34 cellular contexts compared by ENCODE assay signal in genomic region chr2:102669401-102669800, GRCh38. TPM values are rescaled to one million over a fixed set of nuclear protein-coding genes. Genes with fewer than 3 reads are reported as not detected.
"Had no signal": no experiment of that assay in that cellular context is flagged by ENCODE, and none has a peak within 500 bp of the region (broad histone marks: within the 10 kb centered on the region; RNA-seq: fewer than 3 reads in every experiment).

No MANE protein-coding gene starts in this region.

- H3K4me3 Mint-ChIP-seq: activated CD4-positive, alpha-beta T cell treated with anti-CD3 and anti-CD28 coated beads, Interleukin-2, amount 10 ng/mL, durations not matched to agents 24 days and 14 days; activated CD8-positive, alpha-beta T cell treated with anti-CD3 and anti-CD28 coated beads, Interleukin-2, amount 10 ng/mL, durations not matched to agents 7 days and 5 days; activated naive CD4-positive, alpha-beta T cell treated with anti-CD3 and anti-CD28 coated beads for 36 hours; activated naive CD8-positive, alpha-beta T cell treated with anti-CD3 and anti-CD28 coated beads, Interleukin-2, amount 10 ng/mL, durations not matched to agents 7 days and 5 days; activated T-cell treated with anti-CD3 and anti-CD28 coated beads, Interleukin-2, amount 50 U/mL, for 24 hours had no signal

- DNase-seq: activated CD4-positive, alpha-beta T cell treated with anti-CD3 and anti-CD28 coated beads for 1 hour; activated CD4-positive, alpha-beta T cell treated with anti-CD3 and anti-CD28 coated beads, Interleukin-2, amount 10 ng/mL, durations not matched to agents 24 days and 14 days; activated CD4-positive, alpha-beta T cell treated with anti-CD3 and anti-CD28 coated beads, Interleukin-2, amount 50 U/mL, for 48 hours; activated CD4-positive, CD25-positive, alpha-beta regulatory T cell; activated CD8-positive, alpha-beta T cell treated with anti-CD3 and anti-CD28 coated beads, Interleukin-2, amount 10 ng/mL, durations not matched to agents 7 days and 5 days; activated gamma-delta T cell treated with Interleukin-2 at 50 U/mL for 16 hours; activated naive CD4-positive, alpha-beta T cell treated with anti-CD3 and anti-CD28 coated beads for 36 hours; activated naive CD8-positive, alpha-beta T cell treated with anti-CD3 and anti-CD28 coated beads, Interleukin-2, amount 10 ng/mL, durations not matched to agents 7 days and 5 days; activated T-cell treated with anti-CD3 and anti-CD28 coated beads, Interleukin-2, amount 50 U/mL, for 24 hours; adrenal gland; body of pancreas; Kasumi-1; KG1; MG63; NCI-H1048; NCI-H1105 treated with DMSO at 0.1 percent for 48 hours; NCI-H1436; NCI-H1694; NCI-H2029; NCI-H345; NCI-H524 treated with DMSO at 0.1 percent for 48 hours; PC-9; SIG-M5; SW 1271; T-helper 1 cell; T1000; WERI-Rb-1 had no signal

- H2AFZ ChIP-seq: PC-9 had no signal

- H3K27ac ChIP-seq: adrenal gland, body of pancreas, breast epithelium, PC-9, RWPE1, WERI-Rb-1 had no signal

- H3K4me3 ChIP-seq: adrenal gland, body of pancreas, breast epithelium, MG63, PC-9 had no signal

- FAIRE-seq: astrocyte, RCC 7860 had no signal

- H3K27me3 ChIP-seq: adrenal gland, body of pancreas, breast epithelium, MG63 had no signal

- ATAC-seq: activated CD8-positive, alpha-beta T cell treated with anti-CD3 and anti-CD28 coated beads, Interleukin-2, amount 10 ng/mL, durations not matched to agents 7 days and 5 days; body of pancreas; Right ventricle myocardium inferior; SK-N-SH treated with all-trans-retinoic acid at 6 μM for 48 hours had no signal

- H3K36me3 ChIP-seq: adrenal gland, breast epithelium, MG63, WERI-Rb-1 had no signal

- H3K4me1 ChIP-seq: adrenal gland, body of pancreas, breast epithelium had no signal

- H3K27ac Mint-ChIP-seq: activated CD4-positive, alpha-beta T cell treated with anti-CD3 and anti-CD28 coated beads, Interleukin-2, amount 10 ng/mL, durations not matched to agents 24 days and 14 days; activated CD8-positive, alpha-beta T cell treated with anti-CD3 and anti-CD28 coated beads, Interleukin-2, amount 10 ng/mL, durations not matched to agents 7 days and 5 days; activated naive CD4-positive, alpha-beta T cell treated with anti-CD3 and anti-CD28 coated beads for 36 hours; activated naive CD8-positive, alpha-beta T cell treated with anti-CD3 and anti-CD28 coated beads, Interleukin-2, amount 10 ng/mL, durations not matched to agents 7 days and 5 days; activated T-cell treated with anti-CD3 and anti-CD28 coated beads, Interleukin-2, amount 50 U/mL, for 24 hours had no signal

- H3K4me2 ChIP-seq: PC-9 had no signal

- H3K9me3 ChIP-seq: adrenal gland, body of pancreas, breast epithelium, MG63 had no signal

RNA-seq across cellular contexts. Expression of gene SLC9A2, which starts 50.0 kb away (rescaled TPM):
- total RNA-seq: activated CD4-positive, alpha-beta T cell treated with anti-CD3 and anti-CD28 coated beads, Interleukin-2, amount 10 ng/mL, durations not matched to agents 24 days and 14 days; activated CD8-positive, alpha-beta T cell treated with anti-CD3 and anti-CD28 coated beads, Interleukin-2, amount 10 ng/mL, durations not matched to agents 7 days and 5 days; activated naive CD8-positive, alpha-beta T cell treated with anti-CD3 and anti-CD28 coated beads, Interleukin-2, amount 10 ng/mL, durations not matched to agents 7 days and 5 days; T-helper 2 cell treated with Interferon-gamma antibody and Interleukin-4, amounts not matched to agents 100 ng/mL and 5 ng/mL, for 36 hours had no signal
